6 cellular contexts compared by ENCODE assay signal in genomic region chr18:74311000-74311399, GRCh38. TPM values are rescaled to one million over a fixed set of nuclear protein-coding genes. Genes with fewer than 3 reads are reported as not detected.
"Had no signal": no experiment of that assay in that cellular context is flagged by ENCODE, and none has a peak within 500 bp of the region (broad histone marks: within the 10 kb centered on the region; RNA-seq: fewer than 3 reads in every experiment).

No MANE protein-coding gene starts in this region.

- H3K4me3 ChIP-seq: GM23338, K562 had no signal

- H3K4me2 ChIP-seq: GM23338 had no signal

- H2AFZ ChIP-seq: GM23338 had no signal

RNA-seq across cellular contexts. Expression of gene C18orf63, which starts 4.6 kb away (rescaled TPM):
- total RNA-seq: GM23338, H1, H9, HT-29, IMR-90, K562 had no signal
- polyA plus RNA-seq: GM23338, H1, IMR-90, K562 had no signal
